8 cellular contexts compared by ENCODE assay signal in the genomic region with DNA sequence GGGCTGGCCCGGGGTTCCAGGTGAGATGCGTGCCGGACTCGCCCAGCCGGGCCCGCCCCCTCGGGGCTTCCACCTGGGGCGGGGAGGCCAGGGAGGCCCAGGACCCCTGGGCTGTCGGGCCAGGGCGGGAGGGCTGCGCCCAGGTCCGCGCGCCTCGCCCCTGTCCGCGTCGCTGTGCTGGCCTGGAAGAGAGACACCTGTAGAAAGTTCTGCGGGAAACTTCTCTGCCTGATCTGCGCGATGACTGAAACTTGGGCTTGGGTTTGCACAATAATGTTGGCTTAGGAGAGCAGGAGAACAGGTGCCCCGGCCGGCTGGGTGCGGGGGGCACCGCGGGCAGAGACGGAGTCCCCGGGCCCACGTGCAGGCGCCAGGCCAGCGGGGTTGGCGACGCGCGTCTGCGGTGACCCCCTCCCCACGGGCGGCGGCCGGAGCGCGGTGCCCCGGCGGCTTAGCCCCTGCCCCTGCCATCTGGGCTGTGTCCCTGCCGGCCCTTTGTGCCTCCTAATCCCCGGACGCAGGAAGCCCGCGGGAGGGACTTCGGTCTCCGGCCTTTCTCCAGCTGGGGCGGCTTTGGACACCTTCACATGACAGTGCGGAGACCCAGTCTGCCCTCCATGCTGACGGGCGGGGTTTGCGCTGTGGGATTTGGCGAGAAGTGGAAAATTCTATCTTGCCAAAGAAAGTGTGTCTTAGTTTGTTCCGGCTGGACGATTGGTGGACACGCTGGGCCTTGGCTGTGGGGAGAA. TPM values are rescaled to one million over a fixed set of nuclear protein-coding genes. Genes with fewer than 3 reads are reported as not detected.
DNase-seq lines count a peak whose midpoint lies in the region; ATAC-seq, FAIRE-seq and TF ChIP-seq lines count a peak whose summit lies in the region.

No MANE protein-coding gene starts in this region.

- H3K27me3 Mint-ChIP-seq in activated naive CD4-positive, alpha-beta T cell treated with anti-CD3 and anti-CD28 coated beads, Interleukin-2, amount 50 U/mL, for 24 hours: no peaks in the 10 kb centered on the region

- peak overlapping the region; percentile 80 for H3K4me2 ChIP-seq in PC-3 (ENCODE audit: low read length)

- no peaks in the 10 kb centered on the region for H3K9me3 Mint-ChIP-seq in activated naive CD4-positive, alpha-beta T cell treated with anti-CD3 and anti-CD28 coated beads, Interleukin-2, amount 50 U/mL, for 24 hours

- peak overlapping the region; percentile 81 for H3K4me3 Mint-ChIP-seq in activated naive CD4-positive, alpha-beta T cell treated with anti-CD3 and anti-CD28 coated beads, Interleukin-2, amount 50 U/mL, for 24 hours

- no peaks in the 10 kb centered on the region for H3K9me3 ChIP-seq in PC-3 (ENCODE audit: low read length)
- H3K9me3 ChIP-seq in pancreas: no peaks in the 10 kb centered on the region

- H4K20me1 ChIP-seq in PC-3 (ENCODE audit: low read length): peaks cover 2% of the 10 kb centered on the region; the same call in 1 of the 2 replicates

- WGBS in pancreas, 2 donors: 1% methylated on average over 42 to 60 of the region's 60 CpGs

- no TSS peak for BruUV-seq in PC-3 (replicated peaks; lab: Mats Ljungman, UMichigan)

- peaks cover 15% of the 10 kb centered on the region for H3K4me1 ChIP-seq in PC-3 (ENCODE audit: insufficient read depth, low read length)
- H3K4me1 ChIP-seq in pancreas: peaks cover 11 to 16% (median 11%) of the 10 kb centered on the region in 3 donors

- H3K4me3 ChIP-seq in PC-3 (ENCODE audit: low read length): peak overlapping the region; percentile 67
- peak overlapping the region; percentile 80 for H3K4me3 ChIP-seq in epithelial cell of proximal tubule (ENCODE audit: low read depth, low read length)
- peak overlapping the region; percentile 41 to 85 (median 66) for H3K4me3 ChIP-seq in pancreas

- no peak for DNase-seq in activated naive CD4-positive, alpha-beta T cell treated with Interleukin-2 at 50 U/mL for 16 hours
- peak; percentile 37 for DNase-seq in PC-3
- no peak for DNase-seq in epithelial cell of proximal tubule (ENCODE audit: low read depth)
- DNase-seq in pancreas: peak; percentile 58 to 88 (median 70)
- no peak for DNase-seq in nucleus accumbens (lab: John Stamatoyannopoulos, UW)
- no peak for DNase-seq in SHP77 (lab: John Stamatoyannopoulos, UW)

- H3K36me3 ChIP-seq in PC-3 (ENCODE audit: low read depth, low read length): peaks cover 4% of the 10 kb centered on the region; the same call in 1 of the 2 replicates
- peaks cover 0 to 9% (median 0%) of the 10 kb centered on the region in 3 donors for H3K36me3 ChIP-seq in pancreas

- H3K36me3 Mint-ChIP-seq in activated naive CD4-positive, alpha-beta T cell treated with anti-CD3 and anti-CD28 coated beads, Interleukin-2, amount 50 U/mL, for 24 hours: peaks cover 3% of the 10 kb centered on the region

- no peaks in the 10 kb centered on the region for H3K9me2 ChIP-seq in PC-3 (replicated peaks; ENCODE audit: low read length)

- peak overlapping the region; percentile 71 for H2AFZ ChIP-seq in PC-3 (ENCODE audit: low read length)

- H3K4me1 Mint-ChIP-seq in activated naive CD4-positive, alpha-beta T cell treated with anti-CD3 and anti-CD28 coated beads, Interleukin-2, amount 50 U/mL, for 24 hours: peaks cover 7% of the 10 kb centered on the region

- intact Hi-C loops in PC-3 (cut with micrococcal nuclease) (loop anchor here (2.0 kb wide), 2 partner anchors 23 to 63 kb away; no protein-coding TSS in a partner anchor), pancreas (cut with DNase I) (loop anchor here in 1 of 3 donors (5.0 kb wide), 1 partner anchor 61 kb away; a partner anchor contains a TSS)

- FAIRE-seq in pancreas (lab: Jason Lieb, UNC): no peak

- ATAC-seq in PC-3 (peak; percentile 19), pancreas (peak; percentile 8 to 36 (median 13)), HG03442 (IDR thresholded peaks at IDR 0.05; ENCODE audit: unreplicated experiment) (no peak)

- POLR2A ChIA-PET in PC-3 (lab: Charles Lee; ENCODE audit: unreplicated experiment): interaction anchor here (0.5 to 0.7 kb wide), 3 partner anchors 10 to 128 kb away, joined by 4 to 6 read pairs (median 6); no protein-coding TSS in a partner anchor

- H3F3A ChIP-seq in PC-3 (ENCODE audit: low read length, unreplicated experiment): no peaks in the 10 kb centered on the region

- CTCF ChIA-PET in PC-3 (lab: Charles Lee): interaction anchor here (0.6 to 1.6 kb wide), 11 partner anchors 10 to 592 kb away, joined by 3 to 15 read pairs (median 5); a partner anchor contains a TSS

- H3K27ac ChIP-seq in PC-3 (ENCODE audit: low read length): no peak overlapping the region
- peak overlapping the region; percentile 84 to 89 (median 88) for H3K27ac ChIP-seq in pancreas

- H3K27me3 ChIP-seq in PC-3 (ENCODE audit: low read length): no peaks in the 10 kb centered on the region
- no peaks in the 10 kb centered on the region for H3K27me3 ChIP-seq in pancreas

- H3K79me2 ChIP-seq in PC-3 (ENCODE audit: low read length): peaks cover 40% of the 10 kb centered on the region

- TF ChIP-seq CTCF in PC-3 (conservative IDR thresholded peaks at IDR 0.05; ENCODE audit: low read depth, low read length) (no peak), epithelial cell of proximal tubule (conservative IDR thresholded peaks at IDR 0.05; ENCODE audit: low read depth, low read length) (no peak), pancreas (IDR thresholded peaks at IDR 0.05) (no peak)

- no peak overlapping the region for H3K27ac Mint-ChIP-seq in activated naive CD4-positive, alpha-beta T cell treated with anti-CD3 and anti-CD28 coated beads, Interleukin-2, amount 50 U/mL, for 24 hours

- peak overlapping the region; percentile 43 for H3K9ac ChIP-seq in PC-3 (ENCODE audit: low read length)

RNA-seq across cellular contexts. Expression of a gene that starts 0.5 kb away (rescaled TPM):
- total RNA-seq in PC-3 (2014; rRNA removed) (92.9 and 122 TPM in 2 replicates), epithelial cell of proximal tubule (37.0 and 64.7 TPM in 2 replicates), pancreas (100 to 1,000 TPM in 3 of 6 donors, 10 to 100 TPM in 3; 87.8 to 130 (median 101) TPM)
- 100 to 1,000 TPM; 286 to 296 TPM for polyA plus RNA-seq in pancreas

RNA-seq across cellular contexts. Expression of a gene that starts 9.7 kb away (rescaled TPM):
- total RNA-seq in PC-3 (2014; rRNA removed) (61.6 and 70.4 TPM in 2 replicates), epithelial cell of proximal tubule (24.0 and 41.7 TPM in 2 replicates), pancreas (10 to 100 TPM; 14.9 to 20.0 (median 19.1) TPM)
- 100 to 1,000 TPM in 1 of 2 donors, 10 to 100 TPM in 1; 55.1 to 105 TPM for polyA plus RNA-seq in pancreas

RNA-seq across cellular contexts. Expression of a gene that starts 10.6 kb away (rescaled TPM):
- total RNA-seq in PC-3 (2014; rRNA removed): 22.0 and 28.3 TPM in 2 replicates
- total RNA-seq in epithelial cell of proximal tubule: 9.5 and 12.2 TPM in 2 replicates
- total RNA-seq in pancreas: 10 to 100 TPM; 12.2 to 20.7 (median 13.2) TPM
- 10 to 100 TPM; 12.1 to 14.7 TPM for polyA plus RNA-seq in pancreas

Comparison
In these comparisons a context has a peak if more than half of its experiments do, and no peak if none do; other contexts are left out.
1. DNase-seq: peak in PC-3 (single experiment) and pancreas (6 of 6); none in activated naive CD4-positive, alpha-beta T cell treated with Interleukin-2 at 50 U/mL for 16 hours (single experiment), epithelial cell of proximal tubule (single experiment), nucleus accumbens (0 of 56) and SHP77 (0 of 2).
2. Peak in every context shown above with its lines, with median percentiles within 50 percentile points of each other: H3K4me3 ChIP-seq.